Comparison of ENCODE assay signal across 21 cellular contexts in the genomic region with DNA sequence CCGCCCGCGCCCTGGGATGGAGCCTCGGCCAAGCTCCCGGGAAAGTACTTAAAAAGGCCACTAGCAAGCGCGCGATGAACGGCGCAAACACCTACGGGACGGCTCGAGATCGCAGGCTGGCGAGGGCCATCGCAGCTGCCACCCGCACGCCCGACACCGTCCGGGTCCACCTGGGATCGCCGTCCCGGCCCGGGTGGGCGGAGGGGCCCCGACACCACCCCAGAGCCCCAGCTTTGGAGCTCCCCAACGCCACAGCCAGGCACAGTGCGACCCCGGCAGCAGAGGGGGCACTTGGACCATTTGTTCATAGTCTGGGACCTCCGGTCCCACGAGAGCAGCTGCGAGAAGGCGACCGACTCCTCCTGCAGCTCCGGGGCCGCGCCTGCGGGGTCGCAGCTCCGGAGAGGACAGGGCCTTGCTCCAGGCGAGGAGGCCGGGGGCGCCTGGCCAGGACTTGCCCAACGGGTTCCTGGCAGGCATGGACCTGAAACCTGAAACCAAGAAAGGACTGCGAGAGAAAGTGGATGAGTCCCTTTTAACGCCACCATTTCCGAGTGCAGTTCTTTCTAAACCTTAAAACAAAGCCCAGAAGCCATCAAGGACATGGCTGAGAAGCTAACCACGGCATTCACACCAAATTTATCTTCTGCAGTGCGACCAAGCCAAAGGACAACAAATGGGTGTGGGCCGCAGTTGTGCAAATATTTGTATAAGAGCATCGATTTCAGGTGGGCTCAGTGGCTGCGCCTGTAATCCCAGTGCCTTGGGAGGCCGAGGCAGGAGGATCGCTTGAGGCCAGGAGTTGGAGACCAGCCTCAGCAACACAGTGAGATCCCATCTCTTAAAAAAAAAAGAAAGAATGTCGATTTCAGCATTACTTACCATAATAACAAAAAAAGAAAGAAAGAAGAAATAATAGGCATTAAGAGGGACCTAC. TPM values are rescaled to one million over a fixed set of nuclear protein-coding genes. Genes with fewer than 3 reads are reported as not detected.
DNase-seq lines count a peak whose midpoint lies in the region; ATAC-seq, FAIRE-seq and TF ChIP-seq lines count a peak whose summit lies in the region.
"Had no signal": no experiment of that assay in that cellular context is flagged by ENCODE, and none has a peak within 500 bp of the region (broad histone marks: within the 10 kb centered on the region; RNA-seq: fewer than 3 reads in every experiment).

No MANE protein-coding gene starts in this region.

- no peaks in the 10 kb centered on the region for H3K27me3 ChIP-seq in right atrium auricular region
- H3K27me3 ChIP-seq: transverse colon had no signal

- no peak overlapping the region for H3K27ac ChIP-seq in right atrium auricular region
- H3K27ac ChIP-seq: parathyroid adenoma, transverse colon had no signal

- intact Hi-C loops in left ventricle myocardium superior (cut with micrococcal nuclease): no loop called here

- no peaks in the 10 kb centered on the region for H3K9me3 ChIP-seq in right atrium auricular region
- H3K9me3 ChIP-seq: transverse colon had no signal

- H3K4me3 ChIP-seq in right atrium auricular region: no peak overlapping the region
- H3K4me3 ChIP-seq: transverse colon had no signal

- DNase-seq in COLO668 (lab: John Stamatoyannopoulos, UW; ENCODE audit: unreplicated experiment) (peak; percentile 15), HTR-8/SVneo (ENCODE audit: insufficient read length, low spot score) (peak; percentile 17), ecto neural progenitor cell (ENCODE audit: low spot score) (peak; percentile 71), left kidney (ENCODE audit: low read depth, low spot score) (peak; percentile 15), left ventricle myocardium superior (no peak), NCI-H1694 treated with DMSO at 0.1 percent for 48 hours (lab: John Stamatoyannopoulos, UW) (no peak), COLO829 (ENCODE audit: low spot score) (no peak), right atrium auricular region (ENCODE audit: low spot score) (no peak)
- DNase-seq: ACHN; activated CD4-positive, alpha-beta T cell treated with anti-CD3 and anti-CD28 coated beads, Interleukin-2, amount 50 U/mL, for 4 hours; activated T-cell treated with anti-CD3 and anti-CD28 coated beads, Interleukin-2, amount 50 U/mL, for 4 hours; central memory CD4-positive, alpha-beta T cell; GDM1; HFFc6; KBM-7; kidney glomerular epithelial cell; NCI-H1105; NCI-H226; stimulated activated naive B cell treated with anti-CD40 and anti-IgM and Interleukin-4, amounts not matched to agents 10 μg/mL and 1 μg/mL and 100 μg/mL, for 72 hours; transverse colon had no signal

- no peak for ATAC-seq in left ventricle myocardium superior
- ATAC-seq: activated T-cell treated with anti-CD3 and anti-CD28 coated beads, Interleukin-2, amount 50 U/mL, for 4 hours; stimulated activated naive B cell treated with anti-CD40 and anti-IgM and Interleukin-4, amounts not matched to agents 10 μg/mL and 1 μg/mL and 100 μg/mL, for 72 hours had no signal

- H3K36me3 ChIP-seq in right atrium auricular region: no peaks in the 10 kb centered on the region
- H3K36me3 ChIP-seq: transverse colon had no signal

- no peak for FAIRE-seq in HTR-8/SVneo (lab: Jason Lieb, UNC)

- H3K4me1 ChIP-seq in right atrium auricular region: no peaks in the 10 kb centered on the region
- H3K4me1 ChIP-seq: parathyroid adenoma had no signal

- no peak for TF ChIP-seq CTCF in right atrium auricular region (IDR thresholded peaks at IDR 0.05)

RNA-seq across cellular contexts. Expression of a gene that starts 54.0 kb away (rescaled TPM):
- total RNA-seq in left ventricle myocardium superior (59.8 TPM), right atrium auricular region (10 to 100 TPM; 66.6 to 86.9 TPM)

Comparison
In these comparisons a context has a peak if more than half of its experiments do, and no peak if none do; other contexts are left out.
1. DNase-seq: peak in COLO668 (single experiment), HTR-8/SVneo (single experiment), ecto neural progenitor cell (single experiment) and left kidney (single experiment); none in left ventricle myocardium superior (single experiment), NCI-H1694 treated with DMSO at 0.1 percent for 48 hours (single experiment), COLO829 (single experiment) and right atrium auricular region (single experiment).